Comparison of ENCODE assay signal across 1 cellular context in the genomic region with DNA sequence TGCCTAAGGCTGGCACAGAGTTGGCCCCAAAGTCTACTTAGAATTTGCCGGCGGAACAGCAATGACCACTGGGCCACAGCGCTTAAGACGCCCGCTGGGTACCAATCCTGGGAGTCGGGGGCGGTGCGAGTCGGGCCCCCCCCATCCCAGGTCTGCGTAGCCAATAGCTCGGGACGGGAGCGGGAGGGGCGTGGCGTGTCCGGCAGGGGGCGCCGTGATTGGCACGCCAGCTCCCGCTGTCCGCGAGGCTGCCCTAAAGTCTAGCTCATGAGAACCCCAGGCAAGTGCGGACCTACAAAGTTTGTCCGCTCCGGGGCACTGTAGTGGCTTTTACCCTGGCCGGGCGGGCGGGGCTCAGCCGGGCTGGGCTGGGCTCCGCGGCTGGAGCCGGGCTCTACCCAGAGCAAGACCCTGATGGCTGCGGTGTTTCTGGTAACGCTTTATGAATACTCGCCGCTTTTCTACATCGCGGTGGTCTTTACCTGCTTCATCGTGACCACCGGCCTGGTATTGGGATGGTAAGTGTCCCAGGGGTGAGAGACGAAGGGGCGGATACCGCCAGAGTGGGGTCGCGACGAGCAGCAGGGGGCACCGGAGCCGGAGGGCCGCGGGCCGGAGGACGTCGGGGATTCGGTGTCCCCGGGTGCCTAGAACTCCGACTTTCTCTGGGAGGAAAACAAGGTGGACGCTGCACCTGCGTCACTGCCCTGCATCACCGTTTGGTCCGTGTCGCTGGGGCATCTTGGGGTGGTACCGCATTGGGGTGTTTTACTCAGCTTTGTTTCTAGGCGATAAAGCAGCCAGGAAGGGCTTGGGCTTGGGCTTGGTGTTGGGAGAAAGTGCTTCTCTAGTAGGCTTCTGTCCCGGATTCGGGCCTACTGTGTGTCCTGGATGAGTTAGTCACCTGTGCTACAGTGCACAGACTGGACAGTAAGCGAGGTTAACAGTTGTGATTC.
TF ChIP-seq lines count a peak whose summit lies in the region.

Gene CGRRF1 (plus strand): TSS at position 361 of the 956 bp plus-strand sequence. CDS start 54 bp downstream, at position 415.

TF ChIP-seq in GM12878, 131 proteins besides CTCF, POLR2A, EP300 and RAD21 (continued from another document and continues in another):
- TF ChIP-seq ZNF687 (IDR thresholded peaks at IDR 0.05) (no peak), ZNF217 (IDR thresholded peaks at IDR 0.05) (no peak), STAT3 (IDR thresholded peaks at IDR 0.05; ENCODE audit: low read depth, low read length) (no peak), NR2C2 (IDR thresholded peaks at IDR 0.05; ENCODE audit: borderline replicate concordance, control insufficient read depth, insufficient read length, low read depth) (no peak), CEBPB (IDR thresholded peaks at IDR 0.05; ENCODE audit: borderline replicate concordance in 1 of 2, low read depth in 2 of 2, low read length in 2 of 2) (no peak), SREBF2 (IDR thresholded peaks at IDR 0.05; ENCODE audit: low read length) (no peak; the same call in 1 of the 2 replicates), IKZF1 (conservative IDR thresholded peaks at IDR 0.05) (peak; percentile 55; the same call in 1 of the 2 replicates), KAT2A (conservative IDR thresholded peaks at IDR 0.05; ENCODE audit: control insufficient read depth, low read depth, low read length) (no peak), MTA2 (IDR thresholded peaks at IDR 0.05; ENCODE audit: low read depth) (no peak), SMAD5 (IDR thresholded peaks at IDR 0.05; ENCODE audit: low read depth) (peak; percentile 50; the same call in 1 of the 2 replicates), IRF5 (IDR thresholded peaks at IDR 0.05; ENCODE audit: borderline replicate concordance) (no peak), NKRF (conservative IDR thresholded peaks at IDR 0.05) (peak; percentile 25; the same call in 1 of the 2 replicates), BCL11A (IDR thresholded peaks at IDR 0.05; ENCODE audit: low read depth, low read length) (no peak), CHD1 (IDR thresholded peaks at IDR 0.05; ENCODE audit: low read depth, low read length) (no peak), NR2F1 (conservative IDR thresholded peaks at IDR 0.05) (peak; percentile 44; the same call in 1 of the 2 replicates), RCOR1 (conservative IDR thresholded peaks at IDR 0.05; ENCODE audit: low read depth, low read length) (no peak), GATAD2B (conservative IDR thresholded peaks at IDR 0.05; ENCODE audit: low read depth) (0 out of 2 replicates have a peak, but pooled peaks have one; percentile 34), MEF2B (IDR thresholded peaks at IDR 0.05; ENCODE audit: partially characterized antibody, poor library complexity, severe bottlenecking) (no peak), SP1 (IDR thresholded peaks at IDR 0.05; ENCODE audit: low read depth, low read length) (peak; percentile 85), TBL1XR1 (IDR thresholded peaks at IDR 0.05; ENCODE audit: low read depth, low read length) (no peak), RBBP5 (conservative IDR thresholded peaks at IDR 0.05) (no peak), ETV6 (conservative IDR thresholded peaks at IDR 0.05 in 1 of 2, IDR thresholded peaks at IDR 0.05 in 1 of 2; ENCODE audit: borderline replicate concordance in 1 of 2, low read depth in 1 of 2) (no peak), MXI1 (IDR thresholded peaks at IDR 0.05; ENCODE audit: low read depth, low read length) (peak; percentile 66; the same call in 1 of the 2 replicates), BCL3 (IDR thresholded peaks at IDR 0.05; ENCODE audit: borderline replicate concordance, insufficient read depth, low read depth, low read length, poor library complexity, severe bottlenecking) (no peak), PRDM15 (CRISPR knock-in tag; IDR thresholded peaks at IDR 0.05) (no peak), ATF7 (IDR thresholded peaks at IDR 0.05; ENCODE audit: low read depth) (no peak), BHLHE40 (IDR thresholded peaks at IDR 0.05; ENCODE audit: borderline replicate concordance in 1 of 2, low read depth in 2 of 2, low read length in 1 of 2) (peak in 1 of 2 experiments; percentile 73; a peak in 1 of 4 replicates), TCF3 (IDR thresholded peaks at IDR 0.05; ENCODE audit: borderline replicate concordance, insufficient read depth, low read depth, low read length) (no peak), PAX8 (IDR thresholded peaks at IDR 0.05) (no peak), MLLT1 (IDR thresholded peaks at IDR 0.05) (0 out of 2 replicates have a peak, but pooled peaks have one; percentile 27), RUNX3 (IDR thresholded peaks at IDR 0.05; ENCODE audit: low read length) (peak; percentile 52)
- TF ChIP-seq, protein P1, sequence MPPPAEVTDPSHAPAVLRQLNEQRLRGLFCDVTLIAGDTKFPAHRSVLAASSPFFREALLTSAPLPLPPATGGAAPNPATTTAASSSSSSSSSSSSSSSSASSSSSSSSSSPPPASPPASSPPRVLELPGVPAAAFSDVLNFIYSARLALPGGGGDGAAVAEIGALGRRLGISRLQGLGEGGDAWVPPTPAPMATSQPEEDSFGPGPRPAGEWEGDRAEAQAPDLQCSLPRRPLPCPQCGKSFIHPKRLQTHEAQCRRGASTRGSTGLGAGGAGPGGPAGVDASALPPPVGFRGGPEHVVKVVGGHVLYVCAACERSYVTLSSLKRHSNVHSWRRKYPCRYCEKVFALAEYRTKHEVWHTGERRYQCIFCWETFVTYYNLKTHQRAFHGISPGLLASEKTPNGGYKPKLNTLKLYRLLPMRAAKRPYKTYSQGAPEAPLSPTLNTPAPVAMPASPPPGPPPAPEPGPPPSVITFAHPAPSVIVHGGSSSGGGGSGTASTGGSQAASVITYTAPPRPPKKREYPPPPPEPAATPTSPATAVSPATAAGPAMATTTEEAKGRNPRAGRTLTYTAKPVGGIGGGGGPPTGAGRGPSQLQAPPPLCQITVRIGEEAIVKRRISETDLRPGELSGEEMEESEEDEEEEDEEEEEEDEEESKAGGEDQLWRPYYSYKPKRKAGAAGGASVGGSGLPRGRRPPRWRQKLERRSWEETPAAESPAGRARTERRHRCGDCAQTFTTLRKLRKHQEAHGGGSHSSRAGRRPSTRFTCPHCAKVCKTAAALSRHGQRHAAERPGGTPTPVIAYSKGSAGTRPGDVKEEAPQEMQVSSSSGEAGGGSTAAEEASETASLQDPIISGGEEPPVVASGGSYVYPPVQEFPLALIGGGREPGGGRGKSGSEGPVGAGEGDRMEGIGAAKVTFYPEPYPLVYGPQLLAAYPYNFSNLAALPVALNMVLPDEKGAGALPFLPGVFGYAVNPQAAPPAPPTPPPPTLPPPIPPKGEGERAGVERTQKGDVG (CRISPR knock-in tag; IDR thresholded peaks at IDR 0.05), result no peak
- TF ChIP-seq, protein P2, sequence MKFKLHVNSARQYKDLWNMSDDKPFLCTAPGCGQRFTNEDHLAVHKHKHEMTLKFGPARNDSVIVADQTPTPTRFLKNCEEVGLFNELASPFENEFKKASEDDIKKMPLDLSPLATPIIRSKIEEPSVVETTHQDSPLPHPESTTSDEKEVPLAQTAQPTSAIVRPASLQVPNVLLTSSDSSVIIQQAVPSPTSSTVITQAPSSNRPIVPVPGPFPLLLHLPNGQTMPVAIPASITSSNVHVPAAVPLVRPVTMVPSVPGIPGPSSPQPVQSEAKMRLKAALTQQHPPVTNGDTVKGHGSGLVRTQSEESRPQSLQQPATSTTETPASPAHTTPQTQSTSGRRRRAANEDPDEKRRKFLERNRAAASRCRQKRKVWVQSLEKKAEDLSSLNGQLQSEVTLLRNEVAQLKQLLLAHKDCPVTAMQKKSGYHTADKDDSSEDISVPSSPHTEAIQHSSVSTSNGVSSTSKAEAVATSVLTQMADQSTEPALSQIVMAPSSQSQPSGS (IDR thresholded peaks at IDR 0.05; ENCODE audit: low read length), result no peak
